ENCODE assay signal across 17 cellular contexts in genomic region chr5:154830596-154830995, GRCh38. TPM values are rescaled to one million over a fixed set of nuclear protein-coding genes. Genes with fewer than 3 reads are reported as not detected.
A peak's percentile ranks its signal among the peaks of the same experiment; 100 is the strongest.
DNase-seq lines count a peak whose midpoint lies in the region; ATAC-seq and TF ChIP-seq lines count a peak whose summit lies in the region.
"Had no signal": no experiment of that assay in that cellular context is flagged by ENCODE, and none has a peak within 500 bp of the region (broad histone marks: within the 10 kb centered on the region; RNA-seq: fewer than 3 reads in every experiment).

No MANE protein-coding gene starts in this region.

- intact Hi-C loops in activated naive CD4-positive, alpha-beta T cell treated with anti-CD3 and anti-CD28 coated beads for 36 hours (cut with micrococcal nuclease): no loop called here
- intact Hi-C loops in transverse colon (cut with DNase I; ENCODE audit: low total_unique reads) (no loop called here), right cardiac atrium (cut with DNase I) (no loop called here)

- CTCF ChIA-PET in activated naive CD4-positive, alpha-beta T cell treated with anti-CD3 and anti-CD28 coated beads for 36 hours (lab: Charles Lee): interaction anchor here (0.8 to 1.0 kb wide), 2 partner anchors 10 to 72 kb away, joined by 3 read pairs; no protein-coding TSS in a partner anchor

- no peak overlapping the region for H3K4me3 Mint-ChIP-seq in activated naive CD4-positive, alpha-beta T cell treated with anti-CD3 and anti-CD28 coated beads for 36 hours
- H3K4me3 Mint-ChIP-seq in T-helper 17 cell: peak overlapping the region; percentile 75
- H3K4me3 Mint-ChIP-seq: type B pancreatic cell, WTC11 had no signal

- no peak for DNase-seq in activated naive CD4-positive, alpha-beta T cell treated with anti-CD3 and anti-CD28 coated beads for 36 hours
- DNase-seq in activated naive CD4-positive, alpha-beta T cell treated with Interleukin-2 at 50 U/mL for 16 hours: no peak
- DNase-seq in T-helper 17 cell (no peak), transverse colon (no peak), putamen (ENCODE audit: low spot score) (no peak), HAP-1 (ENCODE audit: low spot score in 2 of 2) (no peak), right cardiac atrium (no peak)
- DNase-seq: Caco-2, GOT3, mesendoderm, MM.1S, NCI-H1930, NCI-H446 treated with DMSO at 0.1 percent for 48 hours, occipital lobe had no signal

- peaks cover 0 to 57% (median 23%) of the 10 kb centered on the region in 4 donors for H3K4me1 ChIP-seq in transverse colon
- no peaks in the 10 kb centered on the region for H3K4me1 ChIP-seq in HAP-1
- H3K4me1 ChIP-seq in right cardiac atrium (ENCODE audit: control insufficient read depth, insufficient read depth, low read length): peaks cover 4% of the 10 kb centered on the region

- peak overlapping the region; percentile 37 for H3K27ac Mint-ChIP-seq in activated naive CD4-positive, alpha-beta T cell treated with anti-CD3 and anti-CD28 coated beads for 36 hours
- H3K27ac Mint-ChIP-seq in T-helper 17 cell: peak overlapping the region; percentile 90
- H3K27ac Mint-ChIP-seq: type B pancreatic cell, WTC11 had no signal

- TF ChIP-seq POLR2A in transverse colon (IDR thresholded peaks at IDR 0.05): no peak

- no peak for TF ChIP-seq CTCF in transverse colon (IDR thresholded peaks at IDR 0.05)

- ATAC-seq in T-helper 17 cell (no peak), esophagus mucosa (peak; percentile 6), right cardiac atrium (no peak)
- ATAC-seq: WTC11 had no signal

- 80 to 86% methylated on average over 2 to 4 of the region's 4 CpGs for WGBS in transverse colon (ENCODE audit: low coverage in 1 of 2), 2 donors
- WGBS in right cardiac atrium: 92% methylated on average over 4 of the region's 4 CpGs

- H3K36me3 ChIP-seq in transverse colon: peaks cover 0 to 4% (median 0%) of the 10 kb centered on the region in 4 donors
- peaks cover 19% of the 10 kb centered on the region for H3K36me3 ChIP-seq in HAP-1 (replicated peaks)

- no peaks in the 10 kb centered on the region for H3K9me3 ChIP-seq in T-helper 17 cell (ENCODE audit: control insufficient read depth, low read length, poor library complexity, severe bottlenecking)
- no peaks in the 10 kb centered on the region for H3K9me3 ChIP-seq in transverse colon
- no peaks in the 10 kb centered on the region for H3K9me3 ChIP-seq in HAP-1
- H3K9me3 ChIP-seq in right cardiac atrium (ENCODE audit: control insufficient read depth, low read length): no peaks in the 10 kb centered on the region
- H3K9me3 ChIP-seq: Caco-2 had no signal

- TF ChIP-seq EP300 in transverse colon (IDR thresholded peaks at IDR 0.05; ENCODE audit: low read depth): no peak

- no peaks in the 10 kb centered on the region for H3K27me3 ChIP-seq in transverse colon
- no peaks in the 10 kb centered on the region for H3K27me3 ChIP-seq in HAP-1 (ENCODE audit: low read depth)
- H3K27me3 ChIP-seq in right cardiac atrium (ENCODE audit: control insufficient read depth, insufficient read depth): no peaks in the 10 kb centered on the region

- H3K27ac ChIP-seq in transverse colon (peak overlapping the region; percentile 61 to 86 (median 74)), right cardiac atrium (ENCODE audit: low read length) (no peak overlapping the region)

- in situ Hi-C loops in transverse colon (cut with MboI; ENCODE audit: low pct_ligation_motif_present in 1 of 4, low pct_unique_long_range_greater_than_20kb in 1 of 4, low sequenced_read_pairs in 3 of 4): no loop called here
- in situ Hi-C loops in HAP-1 (cut with MboI; ENCODE audit: low sequenced_read_pairs): no loop called here

- no peaks in the 10 kb centered on the region for H3K9me3 Mint-ChIP-seq in activated naive CD4-positive, alpha-beta T cell treated with anti-CD3 and anti-CD28 coated beads for 36 hours
- H3K9me3 Mint-ChIP-seq: type B pancreatic cell, WTC11 had no signal

- H3K4me3 ChIP-seq in transverse colon (no peak overlapping the region), HAP-1 (no peak overlapping the region), right cardiac atrium (ENCODE audit: low read length) (no peak overlapping the region)

- H3K4me1 Mint-ChIP-seq in activated naive CD4-positive, alpha-beta T cell treated with anti-CD3 and anti-CD28 coated beads for 36 hours (ENCODE audit: low read depth): peaks cover 41% of the 10 kb centered on the region
- H3K4me1 Mint-ChIP-seq in T-helper 17 cell: peaks cover 30% of the 10 kb centered on the region
- H3K4me1 Mint-ChIP-seq: WTC11 had no signal

- no peaks in the 10 kb centered on the region for H3K27me3 Mint-ChIP-seq in activated naive CD4-positive, alpha-beta T cell treated with anti-CD3 and anti-CD28 coated beads for 36 hours (ENCODE audit: low read depth)
- no peaks in the 10 kb centered on the region for H3K27me3 Mint-ChIP-seq in T-helper 17 cell
- H3K27me3 Mint-ChIP-seq: type B pancreatic cell had no signal

- H3K36me3 Mint-ChIP-seq in activated naive CD4-positive, alpha-beta T cell treated with anti-CD3 and anti-CD28 coated beads for 36 hours (ENCODE audit: low read depth): peaks cover 25% of the 10 kb centered on the region
- H3K36me3 Mint-ChIP-seq in T-helper 17 cell (ENCODE audit: low read depth): peaks cover 2% of the 10 kb centered on the region

RNA-seq across cellular contexts. Expression of gene FAXDC2, which starts 19.8 kb away (rescaled TPM):
- total RNA-seq in activated naive CD4-positive, alpha-beta T cell treated with anti-CD3 and anti-CD28 coated beads for 36 hours: not detected
- 10 to 100 TPM in 1 of 2 donors, 1 to 10 TPM in 1; 1.1 to 36.8 TPM for total RNA-seq in T-helper 17 cell
- total RNA-seq in esophagus mucosa: 2.9 TPM
- total RNA-seq in transverse colon: 10 to 100 TPM; 10.3 to 54.8 (median 27.4) TPM
- total RNA-seq in right cardiac atrium: 10 to 100 TPM; 12.7 to 34.6 (median 29.2) TPM
- polyA plus RNA-seq in right cardiac atrium: 23.0 TPM

RNA-seq across cellular contexts. Expression of gene CNOT8, which starts 27.8 kb away (rescaled TPM):
- total RNA-seq in activated naive CD4-positive, alpha-beta T cell treated with anti-CD3 and anti-CD28 coated beads for 36 hours: 10 to 100 TPM; 63.5 to 65.3 TPM
- total RNA-seq in T-helper 17 cell (100 to 1,000 TPM; 109 to 111 TPM), esophagus mucosa (25.7 TPM), transverse colon (10 to 100 TPM; 64.3 to 97.3 (median 78.9) TPM), right cardiac atrium (10 to 100 TPM; 22.7 to 28.9 (median 27.3) TPM)
- 19.6 TPM for polyA plus RNA-seq in right cardiac atrium
